Comparison of ENCODE assay signal across 18 cellular contexts in the genomic region with DNA sequence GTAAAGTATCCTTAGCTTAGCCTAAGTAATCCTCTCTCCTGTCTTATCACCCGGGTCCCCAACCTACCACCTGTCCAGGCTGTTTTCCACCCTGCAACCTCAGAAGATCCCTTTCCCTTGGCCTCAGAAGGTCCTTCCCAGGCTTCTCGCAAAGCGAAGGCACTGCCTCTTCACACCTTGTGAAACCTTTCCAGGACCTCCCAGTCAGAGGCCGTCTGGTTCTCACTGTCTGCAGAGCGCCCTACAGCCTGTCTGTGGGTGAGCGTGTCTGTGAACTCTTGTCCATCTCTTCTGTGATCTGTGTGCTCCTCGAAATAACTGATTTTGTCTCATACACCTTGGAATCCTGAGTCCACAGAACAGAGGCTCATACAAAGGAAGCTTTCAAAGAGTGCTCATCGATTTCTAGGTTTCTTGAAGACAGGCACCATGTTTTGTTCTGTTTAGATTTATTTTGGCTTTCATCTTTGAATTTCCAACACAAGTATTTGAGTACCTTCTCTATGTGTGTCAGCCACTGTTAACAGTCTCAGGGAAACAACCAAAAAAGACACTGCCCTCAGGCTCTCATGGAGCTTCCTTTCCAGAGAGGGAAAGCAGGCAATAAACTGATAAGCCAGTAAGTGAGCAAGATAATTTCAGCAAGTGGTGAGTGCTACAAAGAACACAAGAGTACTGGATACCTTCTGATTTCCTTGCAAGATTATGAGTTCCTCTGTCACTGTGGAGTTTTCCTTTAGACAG. TPM values are rescaled to one million over a fixed set of nuclear protein-coding genes. Genes with fewer than 3 reads are reported as not detected.
A peak's percentile ranks its signal among the peaks of the same experiment; 100 is the strongest.
DNase-seq lines count a peak whose midpoint lies in the region; ATAC-seq and TF ChIP-seq lines count a peak whose summit lies in the region.
"Had no signal": no experiment of that assay in that cellular context is flagged by ENCODE, and none has a peak within 500 bp of the region (broad histone marks: within the 10 kb centered on the region; RNA-seq: fewer than 3 reads in every experiment).

No MANE protein-coding gene starts in this region.

- peaks cover 11% of the 10 kb centered on the region; the same call in 1 of the 2 replicates for H3K9me1 ChIP-seq in IMR-90 (ENCODE audit: insufficient read depth, low read length)

- in situ Hi-C loops in IMR-90 (cut with MboI; ENCODE audit: low sequenced_read_pairs), result no loop called here

- H2BK5ac ChIP-seq in IMR-90 (ENCODE audit: low read depth, low read length, poor library complexity, severe bottlenecking), result no peak overlapping the region

- intact Hi-C loops in IMR-90 (cut with micrococcal nuclease) (no loop called here), tibial artery (cut with DNase I; ENCODE audit: low total_unique reads) (no loop called here)

- H3K27me3 ChIP-seq in IMR-90 (ENCODE audit: control insufficient read depth, insufficient read depth, low read length) (no peaks in the 10 kb centered on the region), endodermal cell (ENCODE audit: control insufficient read depth, insufficient read depth, low read length, poor library complexity, severe bottlenecking) (peaks cover 6% of the 10 kb centered on the region), tibial artery (peaks cover 0 to 25% of the 10 kb centered on the region in 2 donors)

- H3K9ac ChIP-seq in IMR-90 (ENCODE audit: low read depth, low read length) (no peak overlapping the region), endodermal cell (ENCODE audit: extremely low read depth, low read length, poor library complexity, severe bottlenecking) (no peak overlapping the region)
- H3K9ac ChIP-seq: BLaER1 had no signal

- H3K27ac ChIP-seq in IMR-90 (ENCODE audit: insufficient read depth, low read length), result no peak overlapping the region
- no peak overlapping the region for H3K27ac ChIP-seq in endodermal cell (ENCODE audit: low read depth, low read length)
- H3K27ac ChIP-seq in tibial artery, result no peak overlapping the region
- H3K27ac ChIP-seq: BLaER1 had no signal

- H3K4me1 Mint-ChIP-seq in WTC11 (peaks cover 6% of the 10 kb centered on the region), endodermal cell (peaks cover 24% of the 10 kb centered on the region), osteocyte (ENCODE audit: unreplicated experiment) (no peaks in the 10 kb centered on the region)
- H3K4me1 Mint-ChIP-seq: CD14-positive monocyte had no signal

- H4K5ac ChIP-seq in IMR-90 (ENCODE audit: low read depth, low read length), result no peak overlapping the region

- no peaks in the 10 kb centered on the region for H3K9me3 Mint-ChIP-seq in WTC11
- H3K9me3 Mint-ChIP-seq in endodermal cell, result no peaks in the 10 kb centered on the region
- no peaks in the 10 kb centered on the region for H3K9me3 Mint-ChIP-seq in osteocyte (ENCODE audit: unreplicated experiment)
- H3K9me3 Mint-ChIP-seq: CD4-positive, alpha-beta memory T cell; H9 had no signal

- no peak overlapping the region for H2BK120ac ChIP-seq in IMR-90 (ENCODE audit: low read depth, low read length)

- dilution Hi-C loops in IMR-90 (cut with HindIII; ENCODE audit: low sequenced_read_pairs, unreplicated experiment), result no loop called here

- H3K4me2 ChIP-seq in IMR-90 (ENCODE audit: low read depth, low read length), result no peak overlapping the region
- H3K4me2 ChIP-seq: BLaER1 had no signal

- no peak for TF ChIP-seq POLR2A in IMR-90 (IDR thresholded peaks at IDR 0.05; ENCODE audit: low read depth, low read length)

- ATAC-seq in IMR-90 (ENCODE audit: low read depth), result no peak
- ATAC-seq in WTC11, result no peak
- no peak for ATAC-seq in GM18870 (IDR thresholded peaks at IDR 0.05; ENCODE audit: unreplicated experiment)
- ATAC-seq: GM12878, HepG2 had no signal

- 97% methylated on average over 5 of the region's 8 CpGs; no CpG with 5 or more reads in 1 of the 2 experiments for WGBS in IMR-90 (ENCODE audit: extremely low coverage in 2 of 2, insufficient read length in 1 of 2), 2 experiments
- 87 to 96% methylated on average over 6 to 8 of the region's 8 CpGs for WGBS in endodermal cell (ENCODE audit: insufficient coverage in 1 of 2, insufficient read length in 1 of 2), 2 experiments

- CTCF ChIA-PET in IMR-90 (lab: Yijun Ruan, JAX), result interaction anchor here (0.9 kb wide), 1 partner anchor 198 kb away, joined by 4 read pairs; no protein-coding TSS in a partner anchor
- CTCF ChIA-PET in WTC11 (lab: Charles Lee), result no interaction called here

- no peak overlapping the region for H3K4me3 Mint-ChIP-seq in WTC11
- H3K4me3 Mint-ChIP-seq in endodermal cell, result no peak overlapping the region
- H3K4me3 Mint-ChIP-seq in osteocyte (ENCODE audit: unreplicated experiment), result no peak overlapping the region
- H3K4me3 Mint-ChIP-seq: CD4-positive, alpha-beta memory T cell; H9 had no signal

- 0 out of 2 replicates have a peak overlapping the region, but pooled peaks have one; percentile 5 for H3K18ac ChIP-seq in IMR-90 (ENCODE audit: low read depth, low read length)

- H3K79me1 ChIP-seq in IMR-90 (ENCODE audit: low read depth in 1 of 2, low read length in 2 of 2), result peaks cover 18 to 62% of the 10 kb centered on the region in 2 experiments; a peak in 3 of 4 replicates

- no peak overlapping the region for H2AK5ac ChIP-seq in IMR-90 (ENCODE audit: low read depth, low read length)

- H4K20me1 ChIP-seq in IMR-90 (ENCODE audit: insufficient read depth, low read length), result peaks cover 26% of the 10 kb centered on the region
- H4K20me1 ChIP-seq: BLaER1 had no signal

- no peak overlapping the region for H3K14ac ChIP-seq in IMR-90 (replicated peaks; ENCODE audit: low read depth, low read length)

- no peak overlapping the region; a peak in 1 of 4 replicates for H4K8ac ChIP-seq in IMR-90 (ENCODE audit: low read depth in 2 of 2, low read length in 2 of 2)

- no peak overlapping the region for H3K4ac ChIP-seq in IMR-90 (ENCODE audit: low read depth, low read length)

- H3K56ac ChIP-seq in IMR-90 (ENCODE audit: extremely low read depth, insufficient read depth, low read length), result no peak overlapping the region

- H2BK15ac ChIP-seq in IMR-90 (ENCODE audit: low read depth, low read length), result no peak overlapping the region

- peak; percentile 36 for DNase-seq in ELF-1 (ENCODE audit: low read depth, low spot score)
- DNase-seq in IMR-90, result no peak
- DNase-seq in WTC11 (ENCODE audit: low spot score), result no peak
- no peak for DNase-seq in endodermal cell
- no peak for DNase-seq in DMS 273 treated with DMSO at 0.1 percent for 48 hours (lab: John Stamatoyannopoulos, UW)
- no peak for DNase-seq in osteocyte (ENCODE audit: extremely low spot score, unreplicated experiment)
- DNase-seq in tibial artery, result no peak
- DNase-seq: 8988T; CD4-positive, alpha-beta memory T cell; DMS79 treated with DMSO at 0.1 percent for 48 hours; GOT3; H9 had no signal

- H3K4me1 ChIP-seq in IMR-90 (ENCODE audit: control insufficient read depth, insufficient read depth, low read length) (peaks cover 9% of the 10 kb centered on the region), endodermal cell (ENCODE audit: control insufficient read depth, insufficient read depth, low read length) (peaks cover 24% of the 10 kb centered on the region), tibial artery (peaks cover 0 to 19% (median 18%) of the 10 kb centered on the region in 4 donors)

- H3K36me3 ChIP-seq in IMR-90 (ENCODE audit: control insufficient read depth, insufficient read depth, low read length), result peaks cover 2% of the 10 kb centered on the region; the same call in 1 of the 2 replicates
- peaks cover 8% of the 10 kb centered on the region for H3K36me3 ChIP-seq in endodermal cell (ENCODE audit: control insufficient read depth, insufficient read depth, low read length)
- no peaks in the 10 kb centered on the region for H3K36me3 ChIP-seq in tibial artery
- H3K36me3 ChIP-seq: BLaER1 had no signal

- no peak overlapping the region for H2AK9ac ChIP-seq in IMR-90 (replicated peaks; ENCODE audit: low read depth, low read length, poor library complexity)

- H2AFZ ChIP-seq in IMR-90 (replicated peaks; ENCODE audit: low read length, poor library complexity), result no peak overlapping the region

- TF ChIP-seq CTCF in IMR-90 (conservative IDR thresholded peaks at IDR 0.05; ENCODE audit: low read depth, low read length) (no peak), WTC11 (IDR thresholded peaks at IDR 0.05) (no peak), endodermal cell (conservative IDR thresholded peaks at IDR 0.05) (no peak), osteocyte (IDR thresholded peaks at IDR 0.05) (no peak), tibial artery (IDR thresholded peaks at IDR 0.05) (no peak)

- no peak overlapping the region for H4K91ac ChIP-seq in IMR-90 (ENCODE audit: insufficient read depth, low read depth, low read length)

- H3K27ac Mint-ChIP-seq in WTC11 (no peak overlapping the region), endodermal cell (no peak overlapping the region), osteocyte (ENCODE audit: unreplicated experiment) (no peak overlapping the region)
- H3K27ac Mint-ChIP-seq: CD14-positive monocyte; CD4-positive, alpha-beta memory T cell; H9 had no signal

- H3K23ac ChIP-seq in IMR-90 (ENCODE audit: low read depth, low read length), result no peak overlapping the region

- POLR2A ChIA-PET in IMR-90 (lab: Charles Lee; ENCODE audit: unreplicated experiment), result no interaction called here
- POLR2A ChIA-PET in WTC11 (lab: Charles Lee), result no interaction called here

- H3K27me3 Mint-ChIP-seq in WTC11 (ENCODE audit: low read depth) (peaks cover 43% of the 10 kb centered on the region; the same call in 1 of the 2 replicates), endodermal cell (ENCODE audit: insufficient read depth) (peaks cover 35% of the 10 kb centered on the region), osteocyte (ENCODE audit: unreplicated experiment) (peaks cover 27% of the 10 kb centered on the region)

- H3K36me3 Mint-ChIP-seq in WTC11 (no peaks in the 10 kb centered on the region), endodermal cell (ENCODE audit: low read depth) (peaks cover 4% of the 10 kb centered on the region), osteocyte (ENCODE audit: unreplicated experiment) (no peaks in the 10 kb centered on the region)
- H3K36me3 Mint-ChIP-seq: CD14-positive monocyte; CD4-positive, alpha-beta memory T cell had no signal

- no peak for TF ChIP-seq RAD21 in IMR-90 (IDR thresholded peaks at IDR 0.05; ENCODE audit: low read length)

- H2BK20ac ChIP-seq in IMR-90 (ENCODE audit: low read depth, low read length), result no peak overlapping the region

- no TSS peak for BruUV-seq in IMR-90 (replicated peaks; lab: Mats Ljungman, UMichigan)

- no peaks in the 10 kb centered on the region for H3K9me3 ChIP-seq in IMR-90 (ENCODE audit: control insufficient read depth, insufficient read depth, low read length)
- H3K9me3 ChIP-seq in endodermal cell (ENCODE audit: control insufficient read depth, low read length), result no peaks in the 10 kb centered on the region
- H3K9me3 ChIP-seq in tibial artery, result no peaks in the 10 kb centered on the region

- no peak overlapping the region for H3K4me3 ChIP-seq in IMR-90 (ENCODE audit: insufficient read depth, low read depth, low read length)
- H3K4me3 ChIP-seq in endodermal cell (ENCODE audit: low read length), result peak overlapping the region; percentile 42
- H3K4me3 ChIP-seq in tibial artery, result no peak overlapping the region
- H3K4me3 ChIP-seq: BLaER1, GM12878 had no signal

RNA-seq across cellular contexts. Expression of gene PDE10A, which starts 6.3 kb away (rescaled TPM):
- total RNA-seq in IMR-90 (2012; rRNA removed) (12.4 and 15.8 TPM in 2 replicates), WTC11 (2021) (2.3 to 3.1 TPM (median 3.0 TPM) in 3 replicates), endodermal cell (10 to 100 TPM; 22.8 to 27.8 TPM), osteocyte (7.3 and 9.8 TPM in 2 replicates)
- polyA plus RNA-seq in IMR-90 (2012; rRNA removed), result 3.4 and 3.9 TPM in 2 replicates
- 2.7 and 3.3 TPM in 2 replicates for polyA plus RNA-seq in IMR-90 (2012; cell fraction: cytosol; rRNA removed)
- 6.8 and 27.2 TPM in 2 replicates for polyA plus RNA-seq in IMR-90 (2012; cell fraction: nucleus; rRNA removed; ENCODE audit: low replicate concordance)
- polyA plus RNA-seq in endodermal cell (2013, experiment 1 of 2), result 13.8 TPM
- 12.8 TPM for polyA plus RNA-seq in endodermal cell (2013, experiment 2 of 2)
- total RNA-seq: CD4-positive, alpha-beta memory T cell; G401; HepG2 had no signal
- polyA plus RNA-seq: CD14-positive monocyte; CD4-positive, alpha-beta memory T cell; HepG2 had no signal
